9 cellular contexts compared by ENCODE assay signal in genomic region chr12:32603858-32604257, GRCh38.
DNase-seq lines count a peak whose midpoint lies in the region; ATAC-seq, FAIRE-seq and TF ChIP-seq lines count a peak whose summit lies in the region.
"Had no signal": no experiment of that assay in that cellular context is flagged by ENCODE, and none has a peak within 500 bp of the region (broad histone marks: within the 10 kb centered on the region; RNA-seq: fewer than 3 reads in every experiment).

No MANE protein-coding gene starts in this region.

- H3K9ac ChIP-seq in kidney (ENCODE audit: low read length in 2 of 2): no peak overlapping the region

- no peaks in the 10 kb centered on the region for H3K9me3 Mint-ChIP-seq in HFFc6

- FAIRE-seq in islet of Langerhans (lab: Jason Lieb, UNC): peak; percentile 17
- FAIRE-seq in kidney (lab: Jason Lieb, UNC): no peak
- FAIRE-seq: H1 had no signal

- no peaks in the 10 kb centered on the region; the same call in 1 of the 2 replicates for H3K36me3 Mint-ChIP-seq in HFFc6 (ENCODE audit: low read depth)

- H3K4me1 ChIP-seq in kidney (ENCODE audit: control insufficient read depth in 1 of 2, insufficient read depth in 1 of 2, low read depth in 1 of 2, low read length in 2 of 2): no peaks in the 10 kb centered on the region

- intact Hi-C loops in kidney (cut with DNase I): no loop called here

- peak; percentile 4 for DNase-seq in HFFc6
- peak; percentile 52 for DNase-seq in OCI-M1 (lab: John Stamatoyannopoulos, UW)
- DNase-seq in NCI-H1048 (lab: John Stamatoyannopoulos, UW): no peak
- DNase-seq in NCI-H146 treated with DMSO at 0.1 percent for 48 hours (lab: John Stamatoyannopoulos, UW; ENCODE audit: unreplicated experiment): no peak
- DNase-seq in kidney: no peak
- no peak for DNase-seq in activated gamma-delta T cell (lab: John Stamatoyannopoulos, UW)

- H3K27ac Mint-ChIP-seq in HFFc6: no peak overlapping the region; the same call in 1 of the 2 replicates

- TF ChIP-seq CTCF in HFFc6 (IDR thresholded peaks at IDR 0.05): no peak
- TF ChIP-seq CTCF in kidney (IDR thresholded peaks at IDR 0.05; ENCODE audit: borderline replicate concordance, extremely low read depth, insufficient read depth): no peak

- H3K27ac ChIP-seq in kidney (ENCODE audit: low read depth in 2 of 2, low read length in 2 of 2): no peak overlapping the region

- no peak overlapping the region for H3K4me3 ChIP-seq in kidney (ENCODE audit: low read length in 2 of 2)

- H3K4me3 Mint-ChIP-seq in HFFc6: no peak overlapping the region

- H3K4me1 Mint-ChIP-seq in HFFc6 (ENCODE audit: low read depth): peaks cover 15% of the 10 kb centered on the region

- H3K36me3 ChIP-seq in kidney (ENCODE audit: control insufficient read depth in 1 of 2, insufficient read depth in 2 of 2, low read length in 2 of 2): peaks cover 10 to 24% of the 10 kb centered on the region in 2 donors

- no peaks in the 10 kb centered on the region for H3K27me3 Mint-ChIP-seq in HFFc6 (ENCODE audit: insufficient read depth)

- peak; percentile 74 for ATAC-seq in GM18517 (IDR thresholded peaks at IDR 0.05; ENCODE audit: unreplicated experiment)

- H3K9me3 ChIP-seq in kidney (ENCODE audit: control insufficient read depth in 1 of 2, low read length in 2 of 2): no peaks in the 10 kb centered on the region

Comparison
In these comparisons a context has a peak if more than half of its experiments do, and no peak if none do; other contexts are left out.
1. DNase-seq: peak in HFFc6 (single experiment) and OCI-M1 (single experiment); none in NCI-H1048 (single experiment), NCI-H146 treated with DMSO at 0.1 percent for 48 hours (single experiment), kidney (single experiment) and activated gamma-delta T cell (single experiment).